Comparison of ENCODE assay signal across 14 cellular contexts in genomic region chr3:131147534-131147933, GRCh38.
"Had no signal": no experiment of that assay in that cellular context is flagged by ENCODE, and none has a peak within 500 bp of the region (broad histone marks: within the 10 kb centered on the region; RNA-seq: fewer than 3 reads in every experiment).

No MANE protein-coding gene starts in this region.

- DNase-seq: activated CD4-positive, alpha-beta T cell treated with anti-CD3 and anti-CD28 coated beads for 36 hours; activated CD4-positive, alpha-beta T cell treated with anti-CD3 and anti-CD28 coated beads, Interleukin-2, amount 50 U/mL, for 48 hours; activated T-cell treated with anti-CD3 and anti-CD28 coated beads for 4 hours; amniotic stem cell; effector memory CD8-positive, alpha-beta T cell; mesenchymal stem cell; mucosa of descending colon; naive B cell; retina had no signal

- H3K27me3 ChIP-seq: tibial nerve had no signal

- H3K27me3 Mint-ChIP-seq: activated CD4-positive, alpha-beta T cell treated with anti-CD3 and anti-CD28 coated beads for 36 hours; activated naive CD8-positive, alpha-beta T cell; effector memory CD8-positive, alpha-beta T cell; stimulated activated naive CD8-positive, alpha-beta T cell treated with anti-CD3 and anti-CD28 coated beads, Interleukin-15, Interleukin-2, amounts not matched to agents 100 ng/mL and 50 ng/mL, for 24 hours had no signal

- FAIRE-seq: urothelium cell line had no signal

- H3K4me3 ChIP-seq: mucosa of descending colon, tibial nerve had no signal

- H3K4me1 Mint-ChIP-seq: activated CD4-positive, alpha-beta T cell treated with anti-CD3 and anti-CD28 coated beads for 36 hours; naive B cell; neural crest cell had no signal

- H3K27ac Mint-ChIP-seq: activated CD4-positive, alpha-beta T cell treated with anti-CD3 and anti-CD28 coated beads for 36 hours; activated naive CD8-positive, alpha-beta T cell; effector memory CD8-positive, alpha-beta T cell; naive B cell; stimulated activated naive CD8-positive, alpha-beta T cell treated with anti-CD3 and anti-CD28 coated beads, Interleukin-15, Interleukin-2, amounts not matched to agents 100 ng/mL and 50 ng/mL, for 24 hours had no signal

- H3K36me3 Mint-ChIP-seq: naive B cell had no signal

- H3K4me1 ChIP-seq: tibial nerve had no signal

- H3K36me3 ChIP-seq: tibial nerve had no signal

- H3K27ac ChIP-seq: tibial nerve had no signal

- H3K9me3 ChIP-seq: mucosa of descending colon, tibial nerve had no signal

- H3K4me3 Mint-ChIP-seq: activated CD4-positive, alpha-beta T cell treated with anti-CD3 and anti-CD28 coated beads for 36 hours; activated naive CD8-positive, alpha-beta T cell; effector memory CD8-positive, alpha-beta T cell; naive B cell; neural crest cell; stimulated activated naive CD8-positive, alpha-beta T cell treated with anti-CD3 and anti-CD28 coated beads, Interleukin-15, Interleukin-2, amounts not matched to agents 100 ng/mL and 50 ng/mL, for 24 hours had no signal

- H3K9me3 Mint-ChIP-seq: stimulated activated naive CD8-positive, alpha-beta T cell treated with anti-CD3 and anti-CD28 coated beads, Interleukin-15, Interleukin-2, amounts not matched to agents 100 ng/mL and 50 ng/mL, for 24 hours had no signal
